13 cellular contexts compared by ENCODE assay signal in the genomic region with DNA sequence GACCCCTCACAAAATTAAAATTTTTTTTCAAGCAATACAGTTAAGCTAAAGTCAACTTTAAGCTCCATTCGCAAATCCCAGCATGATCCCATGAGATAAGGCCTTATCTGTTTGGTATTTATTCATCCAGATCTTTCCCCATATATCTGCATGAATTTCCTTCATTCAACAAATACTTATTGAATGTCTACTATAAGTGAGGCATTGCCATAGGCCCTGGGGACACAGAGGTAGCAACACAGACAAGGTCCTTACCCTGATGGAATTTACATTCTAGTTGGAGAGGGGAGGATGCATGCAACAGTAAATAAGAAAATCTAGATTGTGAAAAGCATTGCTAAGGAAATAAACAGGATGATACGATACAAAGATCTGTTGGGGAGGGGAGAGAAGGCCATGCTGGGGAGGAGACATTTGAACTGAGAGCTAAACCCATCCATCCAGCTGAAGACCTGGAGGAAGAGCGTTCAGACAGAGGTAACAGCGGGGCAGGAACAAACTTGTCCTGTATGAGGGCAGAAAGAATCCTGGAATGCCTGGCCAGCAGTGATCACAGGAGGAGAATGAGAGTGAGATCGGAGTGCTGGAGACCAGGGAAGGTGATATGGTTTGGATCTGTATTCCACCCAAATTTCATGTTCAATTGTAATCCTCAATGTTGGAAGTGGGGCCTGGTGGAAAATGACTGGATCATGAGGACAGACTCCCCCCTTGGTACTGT.
A peak's percentile ranks its signal among the peaks of the same experiment; 100 is the strongest.
DNase-seq lines count a peak whose midpoint lies in the region; FAIRE-seq and TF ChIP-seq lines count a peak whose summit lies in the region.
"Had no signal": no experiment of that assay in that cellular context is flagged by ENCODE, and none has a peak within 500 bp of the region (broad histone marks: within the 10 kb centered on the region; RNA-seq: fewer than 3 reads in every experiment).

No MANE protein-coding gene starts in this region.

- peaks cover 18% of the 10 kb centered on the region for H3K79me2 ChIP-seq in Karpas-422 (ENCODE audit: low read length)
- no peaks in the 10 kb centered on the region for H3K79me2 ChIP-seq in H1 (ENCODE audit: control insufficient read depth in 1 of 2, insufficient read depth in 2 of 2, low read length in 2 of 2)

- H3K56ac ChIP-seq in H1 (replicated peaks; ENCODE audit: insufficient read length, low read depth, low read length): no peak overlapping the region

- no peak overlapping the region for H2BK12ac ChIP-seq in H1 (ENCODE audit: low read depth, low read length)

- TF ChIP-seq CTCF in H1 (IDR thresholded peaks at IDR 0.05; ENCODE audit: control extremely low read depth in 1 of 3, insufficient read depth in 1 of 3, low read depth in 1 of 3, low read length in 3 of 3): no peak

- WGBS in H1 (ENCODE audit: extremely low coverage in 1 of 2, insufficient coverage in 1 of 2, insufficient read length in 1 of 2, insufficient replicate concordance in 2 of 2, low coverage in 1 of 2, low lambda C conversion rate in 2 of 2, missing lambda C conversion rate in 1 of 2), 2 experiments: 71% methylated on average over 5 of the region's 5 CpGs; no CpG with 5 or more reads in 1 of the 2 experiments

- no peak overlapping the region for H2AK5ac ChIP-seq in H1 (ENCODE audit: low read depth, low read length)

- H2BK120ac ChIP-seq in H1 (replicated peaks; ENCODE audit: low read depth, low read length): no peak overlapping the region

- no peak for TF ChIP-seq RAD21 in H1 (IDR thresholded peaks at IDR 0.05 in 1 of 2, conservative IDR thresholded peaks at IDR 0.05 in 1 of 2; ENCODE audit: low read depth in 2 of 2, low read length in 2 of 2)

- no peak overlapping the region for H4K8ac ChIP-seq in H1 (ENCODE audit: extremely low read depth, insufficient read depth, low read length)

- no peaks in the 10 kb centered on the region for H3K9me2 ChIP-seq in Karpas-422 (replicated peaks; ENCODE audit: insufficient read depth, low read length)

- H4K20me1 ChIP-seq in Karpas-422 (ENCODE audit: insufficient read depth, low read depth, low read length): no peaks in the 10 kb centered on the region
- H4K20me1 ChIP-seq in H1 (replicated peaks in 1 of 2; ENCODE audit: control insufficient read depth in 1 of 2, insufficient read depth in 2 of 2, low read length in 2 of 2): no peaks in the 10 kb centered on the region

- no peak for DNase-seq in GM12891 (ENCODE audit: insufficient read length, low spot score)
- no peak for DNase-seq in Karpas-422
- no peak for DNase-seq in H1 (ENCODE audit: low read depth in 1 of 2, low spot score in 2 of 2)
- peak; percentile 11 for DNase-seq in mesenteric fat pad (ENCODE audit: low spot score)
- no peak for DNase-seq in T-helper 1 cell
- no peak for DNase-seq in globus pallidus (ENCODE audit: low spot score)
- no peak for DNase-seq in middle frontal gyrus (ENCODE audit: extremely low spot score, low spot score)
- DNase-seq: C1 segment of cervical spinal cord, DMS 273 treated with DMSO at 0.1 percent for 48 hours, NCI-H2029, NCI-H2171 treated with DMSO at 0.1 percent for 48 hours, NCI-H774, PC-9 had no signal

- H3K23me2 ChIP-seq in H1 (ENCODE audit: low read depth, low read length): no peaks in the 10 kb centered on the region; the same call in 1 of the 2 replicates

- FAIRE-seq in GM12891 (lab: Jason Lieb, UNC): peak; percentile 61
- no peak for FAIRE-seq in H1 (lab: Jason Lieb, UNC)

- H3K4me1 ChIP-seq in Karpas-422 (ENCODE audit: low read length) (peaks cover 99% of the 10 kb centered on the region), H1 (replicated peaks in 1 of 4; ENCODE audit: control insufficient read depth in 3 of 4, insufficient read depth in 4 of 4, low read length in 3 of 4) (peaks cover 0 to 14% (median 8%) of the 10 kb centered on the region in 4 experiments; a peak in 5 of 7 replicates)

- no peak overlapping the region for H4K5ac ChIP-seq in H1 (ENCODE audit: insufficient read length, low read depth, low read length)

- H2AFZ ChIP-seq in Karpas-422 (ENCODE audit: low read length) (no peak overlapping the region), H1 (ENCODE audit: low read length) (peak overlapping the region; percentile 74)
- H2AFZ ChIP-seq: PC-9 had no signal

- H3K27ac ChIP-seq in Karpas-422 (ENCODE audit: low read length): peak overlapping the region; percentile 100
- no peak overlapping the region for H3K27ac ChIP-seq in H1 (ENCODE audit: low read depth, low read length)
- H3K27ac ChIP-seq: PC-9 had no signal

- H3K36me3 ChIP-seq in Karpas-422 (ENCODE audit: insufficient read depth, low read length) (no peaks in the 10 kb centered on the region), H1 (ENCODE audit: control insufficient read depth in 2 of 4, insufficient read depth in 4 of 4, low read length in 3 of 4) (no peaks in the 10 kb centered on the region)

- H3K23ac ChIP-seq in H1 (ENCODE audit: insufficient read length): no peak overlapping the region

- no peaks in the 10 kb centered on the region for H3K27me3 ChIP-seq in Karpas-422 (ENCODE audit: low read length)
- H3K27me3 ChIP-seq in H1 (replicated peaks in 1 of 4; ENCODE audit: control insufficient read depth in 3 of 4, extremely low read depth in 1 of 4, insufficient read depth in 3 of 4, low read length in 3 of 4): no peaks in the 10 kb centered on the region

- H3K9me3 ChIP-seq in Karpas-422 (ENCODE audit: low read length) (no peaks in the 10 kb centered on the region), H1 (ENCODE audit: insufficient read depth in 2 of 2, low read depth in 1 of 2, low read length in 1 of 2) (no peaks in the 10 kb centered on the region)

- CTCF ChIA-PET in H1 (lab: Charles Lee; ENCODE audit: partially characterized antibody): interaction anchor here (0.8 to 1.6 kb wide), 4 partner anchors 13 to 44 kb away, joined by 3 to 5 read pairs (median 3); no protein-coding TSS in a partner anchor

- peak overlapping the region; percentile 20 for H4K91ac ChIP-seq in H1 (replicated peaks; ENCODE audit: insufficient read length, low read length)

- TF ChIP-seq EP300 in H1 (IDR thresholded peaks at IDR 0.05; ENCODE audit: borderline replicate concordance in 1 of 2, low read depth in 2 of 2, low read length in 2 of 2): no peak

- no peak overlapping the region for H3K4ac ChIP-seq in H1 (replicated peaks; ENCODE audit: insufficient read length, low read depth, low read length)

- no peak overlapping the region for H2BK5ac ChIP-seq in H1 (ENCODE audit: low read depth, low read length)

- H3K4me2 ChIP-seq in Karpas-422 (ENCODE audit: low read depth, low read length, poor library complexity, severe bottlenecking) (peak overlapping the region; percentile 64), H1 (ENCODE audit: insufficient read depth in 1 of 2, low read depth in 2 of 2, low read length in 2 of 2) (no peak overlapping the region)
- H3K4me2 ChIP-seq: PC-9 had no signal

- POLR2A ChIA-PET in H1 (lab: Charles Lee; ENCODE audit: partially characterized antibody): no interaction called here

- TF ChIP-seq POLR2A in GM12891 (IDR thresholded peaks at IDR 0.05; ENCODE audit: low read depth, low read length) (no peak), H1 (IDR thresholded peaks at IDR 0.05; ENCODE audit: control extremely low read depth in 1 of 2, low read depth in 2 of 2, low read length in 2 of 2) (no peak)

- no peak overlapping the region for H2BK15ac ChIP-seq in H1 (ENCODE audit: low read length)

- H3K14ac ChIP-seq in H1 (ENCODE audit: insufficient read length): no peak overlapping the region

- H3K79me1 ChIP-seq in H1 (ENCODE audit: low read depth, low read length): no peaks in the 10 kb centered on the region

- H3K18ac ChIP-seq in H1 (ENCODE audit: extremely low read depth, low read length): no peak overlapping the region

- H2BK20ac ChIP-seq in H1 (ENCODE audit: low read length): 0 out of 2 replicates have a peak overlapping the region, but pooled peaks have one; percentile 75

- peak overlapping the region; percentile 42 for H3K9ac ChIP-seq in Karpas-422 (ENCODE audit: low read length)
- H3K9ac ChIP-seq in H1 (replicated peaks in 1 of 4; ENCODE audit: extremely low read depth in 1 of 4, low read depth in 3 of 4, low read length in 3 of 4): no peak overlapping the region

- no peak overlapping the region; the same call in 1 of the 2 replicates for H3K4me3 ChIP-seq in Karpas-422 (ENCODE audit: low read length)
- H3K4me3 ChIP-seq in H1 (ENCODE audit: extremely low read depth in 1 of 4, insufficient read depth in 2 of 4, low read depth in 3 of 4, low read length in 4 of 4): no peak overlapping the region
- H3K4me3 ChIP-seq: PC-9 had no signal

TF ChIP-seq in GM12891, 5 proteins besides CTCF, POLR2A, EP300 and RAD21:
- TF ChIP-seq SPI1 (IDR thresholded peaks at IDR 0.05; ENCODE audit: low read depth, low read length): no peak

TF ChIP-seq in H1, 55 proteins besides CTCF, POLR2A, EP300 and RAD21:
- no peak for TF ChIP-seq ATF2 (IDR thresholded peaks at IDR 0.05; ENCODE audit: low read length)
- no peak for TF ChIP-seq CEBPB (IDR thresholded peaks at IDR 0.05; ENCODE audit: low read depth, low read length)
- TF ChIP-seq SRF (IDR thresholded peaks at IDR 0.05; ENCODE audit: low read depth, low read length): no peak
- TF ChIP-seq RFX5 (IDR thresholded peaks at IDR 0.05; ENCODE audit: borderline replicate concordance, low read depth, low read length): no peak
- no peak for TF ChIP-seq NANOG (IDR thresholded peaks at IDR 0.05; ENCODE audit: insufficient read depth, low read depth, low read length, poor library complexity, severe bottlenecking)
- no peak for TF ChIP-seq BRCA1 (IDR thresholded peaks at IDR 0.05; ENCODE audit: low read depth, low read length)
- no peak for TF ChIP-seq SIRT6 (IDR thresholded peaks at IDR 0.05; ENCODE audit: low read length)
